29 cellular contexts compared by ENCODE assay signal in the genomic region with DNA sequence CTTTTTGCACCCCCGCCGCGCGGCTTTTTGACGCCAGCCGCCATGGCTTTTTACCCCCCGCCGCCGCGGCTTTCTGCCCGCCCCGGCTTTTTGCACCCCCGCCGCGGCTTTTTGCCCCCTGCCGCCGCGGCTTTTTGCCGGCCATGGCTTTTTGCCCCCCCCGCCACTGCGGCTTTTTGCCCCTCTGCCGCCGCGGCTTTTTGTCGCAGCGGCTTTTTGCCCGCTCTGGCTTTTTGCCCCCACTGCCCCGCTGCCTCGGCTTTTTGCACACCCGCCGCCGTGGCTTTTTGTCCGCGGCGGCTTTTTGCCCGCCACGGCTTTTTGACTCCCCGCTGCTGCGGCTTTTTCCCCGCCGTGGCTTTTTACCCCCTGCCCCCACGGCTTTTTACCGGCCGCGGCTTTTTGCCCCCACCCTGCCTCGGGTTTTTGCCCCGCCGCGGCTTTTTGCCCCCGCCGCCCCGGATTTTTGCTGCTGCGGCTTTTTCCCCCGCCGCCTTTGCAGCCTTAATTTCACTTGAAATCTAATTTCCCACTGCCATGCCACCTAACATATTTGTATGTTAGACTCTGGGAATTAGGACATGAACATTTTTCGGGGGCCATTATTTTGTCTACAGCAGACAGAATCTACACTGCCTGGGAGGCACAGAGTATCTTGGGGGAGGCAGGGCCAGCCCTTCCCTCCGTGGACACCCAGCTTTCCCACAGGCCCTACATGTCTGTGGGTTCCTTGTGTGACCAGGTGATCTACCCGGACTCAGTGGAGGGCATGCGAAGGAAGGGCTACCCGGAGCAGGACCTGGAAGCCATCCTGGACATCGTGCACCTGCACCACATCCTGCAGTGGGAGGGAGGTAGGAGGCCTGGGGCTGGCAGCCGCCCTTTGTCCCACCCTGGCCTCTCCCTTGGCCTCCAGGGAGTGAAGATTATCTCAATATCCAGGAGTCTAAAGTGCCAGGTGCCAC.
DNase-seq lines count a peak whose midpoint lies in the region; ATAC-seq and TF ChIP-seq lines count a peak whose summit lies in the region.
"Had no signal": no experiment of that assay in that cellular context is flagged by ENCODE, and none has a peak within 500 bp of the region (broad histone marks: within the 10 kb centered on the region; RNA-seq: fewer than 3 reads in every experiment).

No MANE protein-coding gene starts in this region.

- H3K36me3 ChIP-seq in heart right ventricle: no peaks in the 10 kb centered on the region
- H3K36me3 ChIP-seq in upper lobe of right lung: no peaks in the 10 kb centered on the region
- H3K36me3 ChIP-seq: BLaER1, tibial nerve, WERI-Rb-1 had no signal

- peaks cover 23% of the 10 kb centered on the region for H3K27me3 Mint-ChIP-seq in activated naive CD4-positive, alpha-beta T cell treated with anti-CD3 and anti-CD28 coated beads for 36 hours (ENCODE audit: low read depth)

- H3K4me1 Mint-ChIP-seq in activated naive CD4-positive, alpha-beta T cell treated with anti-CD3 and anti-CD28 coated beads for 36 hours (ENCODE audit: low read depth): no peaks in the 10 kb centered on the region
- H3K4me1 Mint-ChIP-seq: activated CD4-positive, alpha-beta T cell treated with anti-CD3 and anti-CD28 coated beads, Interleukin-2, amount 10 ng/mL, durations not matched to agents 7 days and 5 days; central memory CD8-positive, alpha-beta T cell; H9 had no signal

- H3K9me3 ChIP-seq in heart right ventricle (no peaks in the 10 kb centered on the region), upper lobe of right lung (no peaks in the 10 kb centered on the region)
- H3K9me3 ChIP-seq: BLaER1 had no signal

- TF ChIP-seq CTCF in heart right ventricle (IDR thresholded peaks at IDR 0.05) (no peak), upper lobe of right lung (IDR thresholded peaks at IDR 0.05) (no peak)

- WGBS in heart right ventricle, 2 donors: 14 to 23% methylated on average over 61 to 62 of the region's 62 CpGs

- ATAC-seq in heart right ventricle (no peak), upper lobe of right lung (no peak)
- ATAC-seq: left colon had no signal

- H3K9me3 Mint-ChIP-seq in activated naive CD4-positive, alpha-beta T cell treated with anti-CD3 and anti-CD28 coated beads for 36 hours: no peaks in the 10 kb centered on the region
- H3K9me3 Mint-ChIP-seq: activated CD4-positive, alpha-beta T cell treated with anti-CD3 and anti-CD28 coated beads, Interleukin-2, amount 10 ng/mL, durations not matched to agents 7 days and 5 days; activated naive CD4-positive, alpha-beta T cell treated with anti-CD3 and anti-CD28 coated beads, Interleukin-2, amount 50 U/mL, for 24 hours; central memory CD8-positive, alpha-beta T cell; stimulated activated naive CD8-positive, alpha-beta T cell treated with anti-CD3 and anti-CD28 coated beads, Interleukin-15, Interleukin-2, amounts not matched to agents 100 ng/mL and 50 ng/mL, for 24 hours had no signal

- H3K4me3 Mint-ChIP-seq in activated naive CD4-positive, alpha-beta T cell treated with anti-CD3 and anti-CD28 coated beads for 36 hours: no peak overlapping the region
- H3K4me3 Mint-ChIP-seq: activated CD4-positive, alpha-beta T cell treated with anti-CD3 and anti-CD28 coated beads, Interleukin-2, amount 10 ng/mL, durations not matched to agents 7 days and 5 days; activated naive CD4-positive, alpha-beta T cell treated with anti-CD3 and anti-CD28 coated beads, Interleukin-2, amount 50 U/mL, for 24 hours; central memory CD8-positive, alpha-beta T cell; H9; stimulated activated naive CD8-positive, alpha-beta T cell treated with anti-CD3 and anti-CD28 coated beads, Interleukin-15, Interleukin-2, amounts not matched to agents 100 ng/mL and 50 ng/mL, for 24 hours had no signal

- H3K4me1 ChIP-seq in heart right ventricle (peaks cover 0 to 5% (median 0%) of the 10 kb centered on the region in 9 donors), upper lobe of right lung (no peaks in the 10 kb centered on the region)
- H3K4me1 ChIP-seq: BLaER1 had no signal

- CTCF ChIA-PET in activated naive CD4-positive, alpha-beta T cell treated with anti-CD3 and anti-CD28 coated beads for 36 hours (lab: Charles Lee): no interaction called here

- H3K36me3 Mint-ChIP-seq in activated naive CD4-positive, alpha-beta T cell treated with anti-CD3 and anti-CD28 coated beads for 36 hours (ENCODE audit: low read depth): no peaks in the 10 kb centered on the region
- H3K36me3 Mint-ChIP-seq: activated naive CD4-positive, alpha-beta T cell treated with anti-CD3 and anti-CD28 coated beads, Interleukin-2, amount 50 U/mL, for 24 hours; naive B cell had no signal

- DNase-seq in heart right ventricle: no peak
- DNase-seq in cardiac septum (ENCODE audit: low spot score): no peak
- peak; percentile 4 for DNase-seq in astrocyte of the hippocampus (ENCODE audit: low read depth, low spot score)
- peak; percentile 59 for DNase-seq in posterior vena cava (ENCODE audit: low spot score)
- DNase-seq in upper lobe of right lung: peak; percentile 54
- DNase-seq in NAMALWA (ENCODE audit: low spot score): no peak
- no peak for DNase-seq in DMS53 treated with DMSO at 0.1 percent for 48 hours (lab: John Stamatoyannopoulos, UW; ENCODE audit: unreplicated experiment)
- no peak for DNase-seq in activated naive CD4-positive, alpha-beta T cell treated with anti-CD3 and anti-CD28 coated beads for 36 hours
- DNase-seq: activated CD4-positive, alpha-beta T cell treated with anti-CD3 and anti-CD28 coated beads, Interleukin-2, amount 10 ng/mL, durations not matched to agents 7 days and 5 days; anterior cingulate cortex; COR-L47; H9; Kasumi-1; left colon; mesendoderm; naive B cell; NCI-H1048; NCI-H187 treated with DMSO at 0.1 percent for 48 hours; NCI-H2227 treated with DMSO at 0.1 percent for 48 hours; NCI-H748 treated with DMSO at 0.1 percent for 48 hours; retina; T-helper 9 cell; WERI-Rb-1 had no signal

- no peak overlapping the region for H3K27ac Mint-ChIP-seq in activated naive CD4-positive, alpha-beta T cell treated with anti-CD3 and anti-CD28 coated beads for 36 hours
- H3K27ac Mint-ChIP-seq: activated CD4-positive, alpha-beta T cell treated with anti-CD3 and anti-CD28 coated beads, Interleukin-2, amount 10 ng/mL, durations not matched to agents 7 days and 5 days; activated naive CD4-positive, alpha-beta T cell treated with anti-CD3 and anti-CD28 coated beads, Interleukin-2, amount 50 U/mL, for 24 hours; H9; stimulated activated naive CD8-positive, alpha-beta T cell treated with anti-CD3 and anti-CD28 coated beads, Interleukin-15, Interleukin-2, amounts not matched to agents 100 ng/mL and 50 ng/mL, for 24 hours had no signal

- H3K27ac ChIP-seq in heart right ventricle: no peak overlapping the region
- H3K27ac ChIP-seq in upper lobe of right lung: no peak overlapping the region
- H3K27ac ChIP-seq: BLaER1, dorsolateral prefrontal cortex, tibial nerve, WERI-Rb-1 had no signal

- intact Hi-C loops in heart right ventricle (cut with DNase I): no loop called here
- intact Hi-C loops in cardiac septum (cut with DNase I): no loop called here
- intact Hi-C loops in posterior vena cava (cut with DNase I): no loop called here
- intact Hi-C loops in upper lobe of right lung (cut with DNase I): no loop called here
- intact Hi-C loops in activated naive CD4-positive, alpha-beta T cell treated with anti-CD3 and anti-CD28 coated beads for 36 hours (cut with micrococcal nuclease): no loop called here

- H3K4me3 ChIP-seq in heart right ventricle (peak overlapping the region in 7 of 10 donors; percentile 14 to 35 (median 26)), upper lobe of right lung (no peak overlapping the region)
- H3K4me3 ChIP-seq: BLaER1 had no signal

- H3K27me3 ChIP-seq in heart right ventricle: peaks cover 0 to 43% (median 30%) of the 10 kb centered on the region in 7 donors
- peaks cover 12% of the 10 kb centered on the region for H3K27me3 ChIP-seq in upper lobe of right lung

Comparison
In these comparisons a context has a peak if more than half of its experiments do, and no peak if none do; other contexts are left out.
1. DNase-seq: peak in astrocyte of the hippocampus (single experiment), posterior vena cava (single experiment) and upper lobe of right lung (single experiment); none in heart right ventricle (0 of 2), cardiac septum (single experiment), NAMALWA (single experiment), DMS53 treated with DMSO at 0.1 percent for 48 hours (single experiment) and activated naive CD4-positive, alpha-beta T cell treated with anti-CD3 and anti-CD28 coated beads for 36 hours (single experiment).